ENCODE assay signal across 1 cellular context in the genomic region with DNA sequence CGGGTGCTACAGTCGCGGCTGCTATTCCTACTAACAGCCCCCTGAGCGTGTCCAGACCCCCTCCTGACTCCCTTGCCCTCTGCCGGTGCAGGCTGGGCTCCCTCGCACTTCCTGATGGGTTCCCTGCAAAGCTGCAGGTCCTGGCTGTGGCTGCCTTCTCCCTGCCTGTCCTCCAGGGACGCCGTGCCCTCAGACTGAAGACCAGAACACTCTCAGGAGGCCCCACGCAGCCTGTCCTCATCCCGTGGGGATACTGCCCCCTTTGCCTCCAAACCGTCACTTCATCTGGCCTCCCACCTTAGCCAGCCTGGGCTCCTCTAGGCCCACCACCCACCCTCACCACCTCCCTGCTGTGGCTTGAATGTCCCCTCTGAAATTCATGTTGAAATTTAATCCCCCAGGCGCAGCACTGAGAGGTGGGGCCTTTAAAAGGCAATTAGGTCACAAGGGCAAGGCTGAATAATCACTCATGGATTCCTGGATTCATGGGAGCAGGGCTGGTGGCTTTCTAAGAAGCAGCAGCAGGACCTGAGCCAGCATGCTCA.
TF ChIP-seq lines count a peak whose summit lies in the region.

No MANE protein-coding gene starts in this region.

TF ChIP-seq in WTC11, 78 proteins besides CTCF, POLR2A, EP300 and RAD21 (continued from another document):
- TF ChIP-seq, protein P1, sequence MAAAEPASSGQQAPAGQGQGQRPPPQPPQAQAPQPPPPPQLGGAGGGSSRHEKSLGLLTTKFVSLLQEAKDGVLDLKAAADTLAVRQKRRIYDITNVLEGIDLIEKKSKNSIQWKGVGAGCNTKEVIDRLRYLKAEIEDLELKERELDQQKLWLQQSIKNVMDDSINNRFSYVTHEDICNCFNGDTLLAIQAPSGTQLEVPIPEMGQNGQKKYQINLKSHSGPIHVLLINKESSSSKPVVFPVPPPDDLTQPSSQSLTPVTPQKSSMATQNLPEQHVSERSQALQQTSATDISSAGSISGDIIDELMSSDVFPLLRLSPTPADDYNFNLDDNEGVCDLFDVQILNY (CRISPR knock-in tag; IDR thresholded peaks at IDR 0.05): no peak
- TF ChIP-seq OVOL2 (CRISPR knock-in tag; IDR thresholded peaks at IDR 0.05; ENCODE audit: borderline replicate concordance) (no peak), SMAD3 (CRISPR knock-in tag; IDR thresholded peaks at IDR 0.05; ENCODE audit: borderline replicate concordance) (no peak), ESRRA (CRISPR knock-in tag; IDR thresholded peaks at IDR 0.05; ENCODE audit: borderline replicate concordance) (no peak), RELA (CRISPR knock-in tag; IDR thresholded peaks at IDR 0.05; ENCODE audit: borderline replicate concordance) (no peak), ZBTB21 (CRISPR knock-in tag; IDR thresholded peaks at IDR 0.05; ENCODE audit: borderline replicate concordance) (no peak)
- TF ChIP-seq, protein P2, sequence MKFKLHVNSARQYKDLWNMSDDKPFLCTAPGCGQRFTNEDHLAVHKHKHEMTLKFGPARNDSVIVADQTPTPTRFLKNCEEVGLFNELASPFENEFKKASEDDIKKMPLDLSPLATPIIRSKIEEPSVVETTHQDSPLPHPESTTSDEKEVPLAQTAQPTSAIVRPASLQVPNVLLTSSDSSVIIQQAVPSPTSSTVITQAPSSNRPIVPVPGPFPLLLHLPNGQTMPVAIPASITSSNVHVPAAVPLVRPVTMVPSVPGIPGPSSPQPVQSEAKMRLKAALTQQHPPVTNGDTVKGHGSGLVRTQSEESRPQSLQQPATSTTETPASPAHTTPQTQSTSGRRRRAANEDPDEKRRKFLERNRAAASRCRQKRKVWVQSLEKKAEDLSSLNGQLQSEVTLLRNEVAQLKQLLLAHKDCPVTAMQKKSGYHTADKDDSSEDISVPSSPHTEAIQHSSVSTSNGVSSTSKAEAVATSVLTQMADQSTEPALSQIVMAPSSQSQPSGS (CRISPR knock-in tag; IDR thresholded peaks at IDR 0.05; ENCODE audit: borderline replicate concordance, low read depth): no peak
- TF ChIP-seq, protein P3, sequence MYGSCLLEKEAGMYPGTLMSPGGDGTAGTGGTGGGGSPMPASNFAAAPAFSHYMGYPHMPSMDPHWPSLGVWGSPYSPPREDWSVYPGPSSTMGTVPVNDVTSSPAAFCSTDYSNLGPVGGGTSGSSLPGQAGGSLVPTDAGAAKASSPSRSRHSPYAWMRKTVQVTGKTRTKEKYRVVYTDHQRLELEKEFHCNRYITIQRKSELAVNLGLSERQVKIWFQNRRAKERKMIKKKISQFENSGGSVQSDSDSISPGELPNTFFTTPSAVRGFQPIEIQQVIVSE (CRISPR knock-in tag; IDR thresholded peaks at IDR 0.05; ENCODE audit: borderline replicate concordance): no peak
- TF ChIP-seq, protein P4, sequence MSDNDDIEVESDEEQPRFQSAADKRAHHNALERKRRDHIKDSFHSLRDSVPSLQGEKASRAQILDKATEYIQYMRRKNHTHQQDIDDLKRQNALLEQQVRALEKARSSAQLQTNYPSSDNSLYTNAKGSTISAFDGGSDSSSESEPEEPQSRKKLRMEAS (CRISPR knock-in tag; IDR thresholded peaks at IDR 0.05): no peak
- TF ChIP-seq, protein P5, sequence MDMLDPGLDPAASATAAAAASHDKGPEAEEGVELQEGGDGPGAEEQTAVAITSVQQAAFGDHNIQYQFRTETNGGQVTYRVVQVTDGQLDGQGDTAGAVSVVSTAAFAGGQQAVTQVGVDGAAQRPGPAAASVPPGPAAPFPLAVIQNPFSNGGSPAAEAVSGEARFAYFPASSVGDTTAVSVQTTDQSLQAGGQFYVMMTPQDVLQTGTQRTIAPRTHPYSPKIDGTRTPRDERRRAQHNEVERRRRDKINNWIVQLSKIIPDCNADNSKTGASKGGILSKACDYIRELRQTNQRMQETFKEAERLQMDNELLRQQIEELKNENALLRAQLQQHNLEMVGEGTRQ (CRISPR knock-in tag; IDR thresholded peaks at IDR 0.05): no peak
